1 cellular context compared by ENCODE assay signal in the genomic region with DNA sequence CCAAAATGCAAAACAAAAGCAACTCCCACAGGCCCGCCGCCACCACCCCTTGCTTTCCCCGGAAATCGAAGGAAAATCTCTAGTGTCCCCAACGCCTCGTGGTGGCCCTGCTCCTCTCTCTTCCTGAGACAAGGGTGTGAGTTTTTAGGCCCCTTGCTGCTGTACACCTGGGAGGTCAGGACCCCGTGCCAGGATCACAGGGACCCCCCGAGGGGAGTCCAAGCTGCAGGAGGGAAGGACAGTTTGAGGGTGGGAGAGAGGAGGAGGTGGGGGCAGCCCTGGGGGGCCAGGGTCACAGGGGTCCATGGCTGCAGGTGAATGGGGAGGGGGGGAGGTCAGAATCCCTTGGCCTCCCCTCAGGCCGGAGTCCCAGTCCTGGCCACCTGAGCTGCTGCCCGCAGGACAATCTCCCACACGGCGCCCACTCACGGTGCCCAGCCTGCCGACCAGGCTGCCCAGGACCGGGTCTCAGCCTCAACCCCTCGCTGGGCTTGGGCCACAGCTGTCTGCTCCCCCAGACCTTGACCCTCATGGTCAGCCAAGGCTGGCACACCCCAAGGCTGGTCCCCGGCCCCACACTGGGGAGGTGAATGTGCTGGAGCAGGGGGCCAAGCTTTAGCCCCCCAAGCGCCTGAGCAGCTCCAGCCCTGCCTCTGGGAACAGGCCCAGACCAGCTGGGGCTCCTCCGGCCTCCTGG.
TF ChIP-seq lines count a peak whose summit lies in the region.

No MANE protein-coding gene starts in this region.

TF ChIP-seq in HepG2, 621 proteins besides CTCF, POLR2A, EP300 and RAD21 (continued from another document):
- TF ChIP-seq RBM22 (optimal IDR thresholded peaks at IDR 0.05; ENCODE audit: low read length) (peak; percentile 23), POLR2G (IDR thresholded peaks at IDR 0.05; ENCODE audit: low read depth, low read length) (0 out of 2 replicates have a peak, but pooled peaks have one; percentile 10), SOX6 (IDR thresholded peaks at IDR 0.05) (no peak), SOX6 (CRISPR knock-in tag; IDR thresholded peaks at IDR 0.05) (no peak), ZFX (CRISPR knock-in tag; IDR thresholded peaks at IDR 0.05; ENCODE audit: low read depth) (no peak), POLR2AphosphoS5 (IDR thresholded peaks at IDR 0.05; ENCODE audit: low read depth, low read length) (no peak), HOXA3 (CRISPR knock-in tag; IDR thresholded peaks at IDR 0.05) (no peak), PCBP1 (IDR thresholded peaks at IDR 0.05; ENCODE audit: borderline replicate concordance, low read depth, low read length) (0 out of 2 replicates have a peak, but pooled peaks have one; percentile 6), HNRNPK (IDR thresholded peaks at IDR 0.05; ENCODE audit: low read depth, low read length, poor library complexity, severe bottlenecking) (peak; percentile 20), SRSF1 (optimal IDR thresholded peaks at IDR 0.05; ENCODE audit: low read depth, low read length) (no peak)
